1 cellular context compared by ENCODE assay signal in genomic region chr12:49264873-49265792, GRCh38.
TF ChIP-seq lines count a peak whose summit lies in the region.

Gene TUBA1C, plus strand, starts transcription at chr12:49265082. Its CDS starts 100 bp downstream, at chr12:49265182.

TF ChIP-seq in HepG2, 621 proteins besides CTCF, POLR2A, EP300 and RAD21 (continued from another document and continues in another):
- TF ChIP-seq TFDP2 (CRISPR knock-in tag; IDR thresholded peaks at IDR 0.05), result peak; percentile 81
- no peak for TF ChIP-seq MTERF4 (CRISPR knock-in tag; IDR thresholded peaks at IDR 0.05)
- TF ChIP-seq ZBTB21 (CRISPR knock-in tag; IDR thresholded peaks at IDR 0.05), result peak; percentile 42; the same call in 1 of the 2 replicates
- TF ChIP-seq GABPA (IDR thresholded peaks at IDR 0.05; ENCODE audit: low read depth, low read length), result no peak
- TF ChIP-seq GABPA (CRISPR knock-in tag; IDR thresholded peaks at IDR 0.05; ENCODE audit: low read depth), result peak; percentile 68
- peak; percentile 90 for TF ChIP-seq ZNF160 (CRISPR knock-in tag; IDR thresholded peaks at IDR 0.05)
- no peak for TF ChIP-seq ARNT (IDR thresholded peaks at IDR 0.05)
- TF ChIP-seq HNF1A (IDR thresholded peaks at IDR 0.05; ENCODE audit: low read depth), result 0 out of 2 replicates have a peak, but pooled peaks have one; percentile 20
- peak; percentile 5; the same call in 1 of the 2 replicates for TF ChIP-seq HNF1A (CRISPR knock-in tag; IDR thresholded peaks at IDR 0.05; ENCODE audit: borderline replicate concordance)
- no peak for TF ChIP-seq ZNF513 (CRISPR knock-in tag; conservative IDR thresholded peaks at IDR 0.05)
- no peak for TF ChIP-seq RAD51 (IDR thresholded peaks at IDR 0.05; ENCODE audit: borderline replicate concordance)
- TF ChIP-seq ZKSCAN8 (CRISPR knock-in tag; IDR thresholded peaks at IDR 0.05; ENCODE audit: borderline replicate concordance), result no peak; the same call in 1 of the 2 replicates
- TF ChIP-seq ZNF570 (CRISPR knock-in tag; IDR thresholded peaks at IDR 0.05; ENCODE audit: borderline replicate concordance), result no peak
- no peak; the same call in 1 of the 2 replicates for TF ChIP-seq KMT2B (CRISPR knock-in tag; IDR thresholded peaks at IDR 0.05)
- peak; percentile 47 for TF ChIP-seq ZNF143 (CRISPR knock-in tag; IDR thresholded peaks at IDR 0.05)
- peak; percentile 61; the same call in 1 of the 2 replicates for TF ChIP-seq ZNF510 (CRISPR knock-in tag; IDR thresholded peaks at IDR 0.05; ENCODE audit: low read depth)
- TF ChIP-seq ETV6 (CRISPR knock-in tag; conservative IDR thresholded peaks at IDR 0.05), result 0 out of 2 replicates have a peak, but pooled peaks have one; percentile 12
- TF ChIP-seq PHB2 (IDR thresholded peaks at IDR 0.05; ENCODE audit: partially characterized antibody), result no peak
- no peak for TF ChIP-seq IKZF4 (CRISPR knock-in tag; IDR thresholded peaks at IDR 0.05; ENCODE audit: borderline replicate concordance, low read depth, not compliant biosample characterization)
- peak; percentile 94 for TF ChIP-seq AGO2 (optimal IDR thresholded peaks at IDR 0.05; ENCODE audit: low read depth, low read length)
- TF ChIP-seq FOXK2 (IDR thresholded peaks at IDR 0.05), result no peak
- TF ChIP-seq FOXO1 (CRISPR knock-in tag; IDR thresholded peaks at IDR 0.05), result 0 out of 2 replicates have a peak, but pooled peaks have one; percentile 20
- no peak for TF ChIP-seq ZFP41 (CRISPR knock-in tag; IDR thresholded peaks at IDR 0.05; ENCODE audit: borderline replicate concordance)
- no peak; the same call in 1 of the 2 replicates for TF ChIP-seq PRMT3 (CRISPR knock-in tag; IDR thresholded peaks at IDR 0.05; ENCODE audit: borderline replicate concordance, low read depth)
- TF ChIP-seq MAFG (CRISPR knock-in tag; IDR thresholded peaks at IDR 0.05), result peak; percentile 69; the same call in 1 of the 2 replicates
- peak; percentile 21; the same call in 1 of the 2 replicates for TF ChIP-seq ZNF318 (CRISPR knock-in tag; IDR thresholded peaks at IDR 0.05)
- no peak for TF ChIP-seq ZNF484 (CRISPR knock-in tag; IDR thresholded peaks at IDR 0.05; ENCODE audit: borderline replicate concordance, low read depth)
- peak; percentile 67; the same call in 1 of the 2 replicates for TF ChIP-seq MXD3 (CRISPR knock-in tag; IDR thresholded peaks at IDR 0.05)
- TF ChIP-seq ZNF281 (CRISPR knock-in tag; IDR thresholded peaks at IDR 0.05; ENCODE audit: borderline replicate concordance), result no peak
- TF ChIP-seq ZNF430 (CRISPR knock-in tag; IDR thresholded peaks at IDR 0.05), result peak; percentile 69; the same call in 1 of the 2 replicates
- no peak for TF ChIP-seq GPBP1L1 (CRISPR knock-in tag; IDR thresholded peaks at IDR 0.05)
- TF ChIP-seq GLI4 (CRISPR knock-in tag; IDR thresholded peaks at IDR 0.05; ENCODE audit: borderline replicate concordance), result no peak
- no peak for TF ChIP-seq GZF1 (CRISPR knock-in tag; IDR thresholded peaks at IDR 0.05)
- no peak for TF ChIP-seq ZNF567 (CRISPR knock-in tag; IDR thresholded peaks at IDR 0.05; ENCODE audit: borderline replicate concordance)
- no peak for TF ChIP-seq CBX2 (IDR thresholded peaks at IDR 0.05; ENCODE audit: low read depth, low read length)
- TF ChIP-seq CBX2 (CRISPR knock-in tag; IDR thresholded peaks at IDR 0.05; ENCODE audit: low read depth), result no peak
- peak; percentile 96 for TF ChIP-seq FOSL2 (CRISPR knock-in tag; IDR thresholded peaks at IDR 0.05)
- TF ChIP-seq GFI1 (CRISPR knock-in tag; IDR thresholded peaks at IDR 0.05; ENCODE audit: borderline replicate concordance), result no peak
- peak; percentile 91 for TF ChIP-seq SATB2 (CRISPR knock-in tag; IDR thresholded peaks at IDR 0.05)
- no peak for TF ChIP-seq SMAD9 (CRISPR knock-in tag; IDR thresholded peaks at IDR 0.05)
- peak; percentile 59 for TF ChIP-seq MEIS2 (CRISPR knock-in tag; IDR thresholded peaks at IDR 0.05)
